ENCODE assay signal across 16 cellular contexts in genomic region chr12:19245656-19246055, GRCh38.
A peak's percentile ranks its signal among the peaks of the same experiment; 100 is the strongest.
DNase-seq lines count a peak whose midpoint lies in the region; ATAC-seq and TF ChIP-seq lines count a peak whose summit lies in the region.
"Had no signal": no experiment of that assay in that cellular context is flagged by ENCODE, and none has a peak within 500 bp of the region (broad histone marks: within the 10 kb centered on the region; RNA-seq: fewer than 3 reads in every experiment).

No MANE protein-coding gene starts in this region.

- H3K4me3 ChIP-seq in epithelial cell of esophagus (ENCODE audit: low read length) (no peak overlapping the region), hepatocyte (no peak overlapping the region)
- H3K4me3 ChIP-seq: BLaER1, SK-N-MC had no signal

- DNase-seq in AML-193 (lab: John Stamatoyannopoulos, UW) (peak; percentile 9 to 17), HCEC 1CT (peak; percentile 37), NOMO-1 treated with DMSO at 0.1 percent for 48 hours (lab: John Stamatoyannopoulos, UW; ENCODE audit: unreplicated experiment) (peak; percentile 56), epithelial cell of esophagus (ENCODE audit: low read depth) (peak; percentile 32), hepatocyte (ENCODE audit: low spot score) (no peak), SW480 (ENCODE audit: low spot score) (no peak), NCI-H510A (lab: John Stamatoyannopoulos, UW) (no peak)
- DNase-seq: NCI-H187, NCI-H2107, NCI-H226, NCI-H524 treated with DMSO at 0.1 percent for 48 hours had no signal

- H3K27me3 ChIP-seq in hepatocyte, result no peaks in the 10 kb centered on the region
- H3K27me3 ChIP-seq: BLaER1 had no signal

- H3K4me1 ChIP-seq in hepatocyte (ENCODE audit: insufficient read depth), result no peaks in the 10 kb centered on the region
- H3K4me1 ChIP-seq: BLaER1 had no signal

- WGBS in hepatocyte (ENCODE audit: low lambda C conversion rate, missing lambda C conversion rate), result 96% methylated on average over 6 of the region's 6 CpGs

- no peak overlapping the region for H3K4me2 ChIP-seq in hepatocyte
- H3K4me2 ChIP-seq: BLaER1 had no signal

- H3K9me3 ChIP-seq in hepatocyte (ENCODE audit: low read depth), result no peaks in the 10 kb centered on the region
- H3K9me3 ChIP-seq: BLaER1 had no signal

- H3K9me2 ChIP-seq in hepatocyte (replicated peaks; ENCODE audit: insufficient read depth), result no peaks in the 10 kb centered on the region

- H2AFZ ChIP-seq in hepatocyte, result no peak overlapping the region

- H3K27ac ChIP-seq in hepatocyte, result no peak overlapping the region
- H3K27ac ChIP-seq: BLaER1 had no signal

- no peak for ATAC-seq in HG03045 (IDR thresholded peaks at IDR 0.05; ENCODE audit: unreplicated experiment)
- ATAC-seq: HepG2, Right ventricle myocardium inferior had no signal

- H3K79me2 ChIP-seq in hepatocyte, result peaks cover 87% of the 10 kb centered on the region

- H4K20me1 ChIP-seq in hepatocyte (ENCODE audit: insufficient read depth, poor library complexity, severe bottlenecking), result no peaks in the 10 kb centered on the region
- H4K20me1 ChIP-seq: BLaER1 had no signal

- TF ChIP-seq CTCF in epithelial cell of esophagus (IDR thresholded peaks at IDR 0.05; ENCODE audit: insufficient read depth, low read depth, low read length, missing control alignments) (no peak), hepatocyte (IDR thresholded peaks at IDR 0.05; ENCODE audit: poor library complexity) (no peak)

- H3K36me3 ChIP-seq in hepatocyte (replicated peaks; ENCODE audit: insufficient read depth, low read depth), result no peaks in the 10 kb centered on the region
- H3K36me3 ChIP-seq: BLaER1 had no signal

Comparison
In these comparisons a context has a peak if more than half of its experiments do, and no peak if none do; other contexts are left out.
1. DNase-seq: peak in AML-193 (2 of 2), HCEC 1CT (single experiment), NOMO-1 treated with DMSO at 0.1 percent for 48 hours (single experiment) and epithelial cell of esophagus (single experiment); none in hepatocyte (single experiment), SW480 (single experiment) and NCI-H510A (single experiment).